Comparison of ENCODE assay signal across 18 cellular contexts in the genomic region with DNA sequence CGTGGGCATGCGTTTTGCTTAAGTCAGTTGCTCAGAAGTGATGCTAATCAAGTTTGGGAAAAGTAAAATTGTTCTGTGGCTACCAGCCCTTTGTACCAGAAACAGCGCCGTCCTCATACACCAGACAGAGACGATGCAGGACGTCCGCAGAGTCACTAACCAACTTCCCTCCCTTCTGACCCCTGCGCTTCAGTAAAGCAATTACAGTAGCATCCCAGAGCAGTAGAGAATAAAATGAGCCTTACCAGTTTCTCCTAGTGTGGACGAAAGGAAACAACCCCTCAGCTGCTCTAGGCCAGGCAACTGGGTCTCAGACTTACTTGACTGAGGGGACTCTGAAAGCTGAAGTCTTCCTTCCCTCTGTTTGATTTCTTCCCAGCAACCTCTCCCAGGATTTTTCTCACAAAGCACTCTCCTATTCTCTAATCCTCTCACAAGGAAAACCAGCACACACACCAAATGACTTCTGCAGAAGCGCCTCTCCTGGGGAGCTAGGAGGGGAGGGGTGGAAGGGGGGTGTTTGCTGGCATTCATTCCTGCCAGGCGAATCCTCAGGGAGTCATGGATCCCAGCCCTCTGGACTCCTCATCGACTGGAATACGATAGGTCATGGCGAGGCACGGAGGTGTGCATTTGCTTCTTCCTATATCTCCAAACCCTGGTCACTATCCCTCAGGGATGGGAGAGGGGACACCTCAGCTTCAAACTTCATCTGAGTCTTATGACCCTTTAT. TPM values are rescaled to one million over a fixed set of nuclear protein-coding genes. Genes with fewer than 3 reads are reported as not detected.
DNase-seq lines count a peak whose midpoint lies in the region; ATAC-seq and TF ChIP-seq lines count a peak whose summit lies in the region.
"Had no signal": no experiment of that assay in that cellular context is flagged by ENCODE, and none has a peak within 500 bp of the region (broad histone marks: within the 10 kb centered on the region; RNA-seq: fewer than 3 reads in every experiment).

No MANE protein-coding gene starts in this region.

- H4K5ac ChIP-seq in mesendoderm (ENCODE audit: low read length): no peak overlapping the region

- H3K9ac ChIP-seq in HUES6 (ENCODE audit: low read length) (peak overlapping the region; percentile 3), mesendoderm (ENCODE audit: low read length) (peak overlapping the region; percentile 16)

- H2BK120ac ChIP-seq in mesendoderm (ENCODE audit: low read depth, low read length): no peak overlapping the region

- H2BK15ac ChIP-seq in mesendoderm (replicated peaks; ENCODE audit: low read depth): no peak overlapping the region

- H3K36me3 ChIP-seq in HUES6 (ENCODE audit: control insufficient read depth, insufficient read depth, low read length) (no peaks in the 10 kb centered on the region), mesendoderm (ENCODE audit: control insufficient read depth, insufficient read depth, low read length) (no peaks in the 10 kb centered on the region), aorta (ENCODE audit: control insufficient read depth in 1 of 2, insufficient read depth in 2 of 2, low read length in 1 of 2) (no peaks in the 10 kb centered on the region)
- H3K36me3 ChIP-seq: MG63 had no signal

- no CpG with 5 or more reads among the region's 15 CpGs for WGBS in mesendoderm (ENCODE audit: extremely low coverage, insufficient coverage, low lambda C conversion rate)
- WGBS in aorta, 2 donors: 52 to 77% methylated on average over 15 of the region's 15 CpGs

- no peak overlapping the region for H3K4me2 ChIP-seq in mesendoderm (ENCODE audit: low read length)

- H3K23ac ChIP-seq in mesendoderm (ENCODE audit: low read length): no peak overlapping the region

- H3K9me3 ChIP-seq in HUES6 (ENCODE audit: control insufficient read depth, insufficient read depth, low read depth, low read length) (no peaks in the 10 kb centered on the region), aorta (ENCODE audit: control insufficient read depth, low read length) (no peaks in the 10 kb centered on the region)
- H3K9me3 ChIP-seq: MG63 had no signal

- H3K56ac ChIP-seq in mesendoderm (ENCODE audit: low read length): peak overlapping the region; percentile 60

- H3K27me3 ChIP-seq in HUES6 (ENCODE audit: control insufficient read depth, insufficient read depth, low read length): no peaks in the 10 kb centered on the region; the same call in 1 of the 2 replicates
- H3K27me3 ChIP-seq in dorsolateral prefrontal cortex: peaks cover 0 to 66% (median 17%) of the 10 kb centered on the region in 45 donors
- H3K27me3 ChIP-seq in mesendoderm (ENCODE audit: insufficient read depth, low read length, poor library complexity): no peaks in the 10 kb centered on the region
- no peaks in the 10 kb centered on the region for H3K27me3 ChIP-seq in aorta (ENCODE audit: control insufficient read depth in 1 of 2, insufficient read depth in 2 of 2, low read length in 1 of 2)
- H3K27me3 ChIP-seq: MG63 had no signal

- no peak overlapping the region for H3K4ac ChIP-seq in mesendoderm (ENCODE audit: low read depth, low read length)

- H2BK5ac ChIP-seq in mesendoderm (ENCODE audit: low read length): no peak overlapping the region

- H3K4me1 ChIP-seq in HUES6 (ENCODE audit: control insufficient read depth, insufficient read depth, low read length) (peaks cover 46% of the 10 kb centered on the region), mesendoderm (ENCODE audit: control insufficient read depth, low read depth, low read length) (no peaks in the 10 kb centered on the region), aorta (ENCODE audit: control insufficient read depth in 1 of 2, insufficient read depth in 2 of 2, low read length in 2 of 2) (no peaks in the 10 kb centered on the region)

- ATAC-seq in GM19328 (IDR thresholded peaks at IDR 0.05; ENCODE audit: unreplicated experiment): no peak
- ATAC-seq in aorta (ENCODE audit: low FRiP score): no peak
- ATAC-seq: activated CD8-positive, alpha-beta T cell treated with anti-CD3 and anti-CD28 coated beads for 36 hours had no signal

- H3K79me2 ChIP-seq in mesendoderm (ENCODE audit: control insufficient read depth, insufficient read depth, low read length): no peaks in the 10 kb centered on the region

- H2AK5ac ChIP-seq in mesendoderm (ENCODE audit: low read length): no peak overlapping the region

- H4K8ac ChIP-seq in mesendoderm (ENCODE audit: low read depth, low read length): no peak overlapping the region

- H3K79me1 ChIP-seq in mesendoderm (ENCODE audit: low read length): no peaks in the 10 kb centered on the region

- TF ChIP-seq CTCF in dorsolateral prefrontal cortex (IDR thresholded peaks at IDR 0.05 in 54 of 56, conservative IDR thresholded peaks at IDR 0.05 in 2 of 56; ENCODE audit: low read depth in 1 of 56, partially characterized antibody in 56 of 56): no peak

- DNase-seq in Ammon's horn (ENCODE audit: low spot score) (peak; percentile 8), dorsolateral prefrontal cortex (no peak), mesendoderm (peak; percentile 50), NCI-H2081 treated with DMSO at 0.1 percent for 48 hours (lab: John Stamatoyannopoulos, UW) (no peak), SHP77 treated with DMSO at 0.1 percent for 48 hours (lab: John Stamatoyannopoulos, UW) (no peak), aorta (no peak)
- DNase-seq: ACHN; activated CD8-positive, alpha-beta T cell treated with anti-CD3 and anti-CD28 coated beads for 36 hours; activated naive CD4-positive, alpha-beta T cell treated with anti-CD3 and anti-CD28 coated beads for 36 hours; activated T-cell treated with anti-CD3 and anti-CD28 coated beads, Interleukin-2, amount 50 U/mL, for 24 hours; immature natural killer cell; MG63; NCI-H1694 treated with DMSO at 0.1 percent for 48 hours; NCI-H510A treated with DMSO at 0.1 percent for 48 hours; stimulated activated CD4-positive, alpha-beta T cell treated with anti-CD3 and anti-CD28 coated beads, Interleukin-15, amount 100 ng/mL, for 24 hours had no signal

- H3K4me3 ChIP-seq in HUES6 (ENCODE audit: low read depth, low read length) (peak overlapping the region; percentile 42; the same call in 1 of the 2 replicates), dorsolateral prefrontal cortex (peak overlapping the region in 53 of 59 donors; percentile 5 to 56 (median 33)), mesendoderm (ENCODE audit: low read length) (no peak overlapping the region), aorta (ENCODE audit: low read length in 2 of 2) (no peak overlapping the region)
- H3K4me3 ChIP-seq: MG63 had no signal

- H3K18ac ChIP-seq in mesendoderm (ENCODE audit: low read length): peak overlapping the region; percentile 18

- intact Hi-C loops in dorsolateral prefrontal cortex (cut with DNase I) (no loop called here), aorta (cut with DNase I) (no loop called here)

- H3K27ac ChIP-seq in HUES6 (ENCODE audit: low read depth, low read length) (no peak overlapping the region), dorsolateral prefrontal cortex (peak overlapping the region in 2 of 59 donors; percentile 18 to 51), mesendoderm (ENCODE audit: low read depth, low read length) (no peak overlapping the region), aorta (ENCODE audit: low read depth in 1 of 2, low read length in 2 of 2) (no peak overlapping the region)
- H3K27ac ChIP-seq: HL-60 had no signal

RNA-seq across cellular contexts. Expression of gene MID1, which starts 56.0 kb away (rescaled TPM):
- 10 to 100 TPM in 102 of 120 experiments, 1 to 10 TPM in 18; 7.4 to 35.3 (median 13.3) TPM for total RNA-seq in dorsolateral prefrontal cortex
- polyA plus RNA-seq in mesendoderm (2013, experiment 1 of 2): 14.1 TPM
- polyA plus RNA-seq in mesendoderm (2013, experiment 2 of 2): 14.4 TPM
- 10 to 100 TPM; 19.3 to 34.7 TPM for total RNA-seq in aorta
- 10 to 100 TPM in 1 of 2 donors, 1 to 10 TPM in 1; 3.4 to 18.8 TPM for polyA plus RNA-seq in aorta
- polyA plus RNA-seq: immature natural killer cell had no signal

Comparison
In these comparisons a context has a peak if more than half of its experiments do, and no peak if none do; other contexts are left out.
1. DNase-seq: peak in Ammon's horn (single experiment) and mesendoderm (single experiment); none in dorsolateral prefrontal cortex (0 of 10), NCI-H2081 treated with DMSO at 0.1 percent for 48 hours (single experiment), SHP77 treated with DMSO at 0.1 percent for 48 hours (single experiment) and aorta (0 of 2).
2. H3K4me3 ChIP-seq: peak in HUES6 (single experiment) and dorsolateral prefrontal cortex (53 of 59); none in mesendoderm (single experiment) and aorta (0 of 2).